ENCODE assay signal across 8 cellular contexts in the genomic region with DNA sequence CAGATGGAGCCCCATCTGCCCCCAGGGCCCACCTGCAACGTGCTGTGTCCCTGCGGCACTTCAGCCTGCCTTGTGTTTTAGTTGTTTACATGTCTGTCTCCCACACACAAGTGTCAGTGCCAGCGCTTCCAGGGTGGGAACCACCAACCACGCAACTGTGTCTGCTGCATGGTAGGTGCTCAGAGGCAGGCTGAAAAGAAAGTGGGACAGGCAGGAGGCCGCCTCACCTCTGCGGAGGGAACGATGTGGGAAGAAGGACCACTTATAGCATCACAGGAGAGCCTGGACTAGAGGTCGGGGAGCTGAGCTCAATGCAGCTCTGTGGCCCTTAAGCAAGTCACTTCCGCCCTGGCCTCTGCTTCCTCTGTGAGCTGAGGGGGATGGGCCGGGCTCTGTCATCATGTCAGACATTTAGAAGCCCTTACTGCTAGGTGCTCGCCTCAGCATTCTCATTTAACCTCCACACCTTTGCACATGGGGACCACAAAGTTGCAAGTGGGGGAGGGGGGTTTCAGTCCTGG. TPM values are rescaled to one million over a fixed set of nuclear protein-coding genes. Genes with fewer than 3 reads are reported as not detected.
DNase-seq lines count a peak whose midpoint lies in the region; ATAC-seq, FAIRE-seq and TF ChIP-seq lines count a peak whose summit lies in the region.

No MANE protein-coding gene starts in this region.

- DNase-seq in Daoy (ENCODE audit: low read depth): peak; percentile 36
- peak; percentile 77 for DNase-seq in NCI-H1694 treated with DMSO at 0.1 percent for 48 hours (lab: John Stamatoyannopoulos, UW)
- DNase-seq in activated CD8-positive, alpha-beta memory T cell treated with anti-CD3 and anti-CD28 coated beads, Interleukin-2, amount 50 U/mL, for 1 hour (ENCODE audit: extremely low read depth): peak; percentile 37
- peak; percentile 93 for DNase-seq in Right ventricle myocardium inferior (ENCODE audit: missing footprints)
- peak; percentile 70 to 79 for DNase-seq in stimulated activated CD4-positive, alpha-beta T cell treated with anti-CD3 and anti-CD28 coated beads, Interleukin-15, amount 100 ng/mL, for 48 hours (ENCODE audit: low read depth in 2 of 2)
- DNase-seq in D721Med (ENCODE audit: insufficient read length, low spot score): no peak
- no peak for DNase-seq in putamen (ENCODE audit: low spot score)

- no peak for FAIRE-seq in D721Med (lab: Jason Lieb, UNC)

- TF ChIP-seq CTCF in D721Med (IDR thresholded peaks at IDR 0.05; ENCODE audit: insufficient read depth, missing control alignments): no peak

- ATAC-seq in Right ventricle myocardium inferior: no peak
- ATAC-seq in HG03135 (IDR thresholded peaks at IDR 0.05; ENCODE audit: unreplicated experiment): no peak

- intact Hi-C loops in Right ventricle myocardium inferior (cut with DNase I): no loop called here

RNA-seq across cellular contexts. Expression of a gene that starts 17.8 kb away (rescaled TPM):
- total RNA-seq in Daoy (2014; rRNA removed; shearing (Covaris generic)): 5.4 and 6.1 TPM in 2 replicates
- total RNA-seq in Right ventricle myocardium inferior: 20.2 TPM

Comparison
In these comparisons a context has a peak if more than half of its experiments do, and no peak if none do; other contexts are left out.
1. DNase-seq: peak in Daoy (single experiment), NCI-H1694 treated with DMSO at 0.1 percent for 48 hours (single experiment), activated CD8-positive, alpha-beta memory T cell treated with anti-CD3 and anti-CD28 coated beads, Interleukin-2, amount 50 U/mL, for 1 hour (single experiment), Right ventricle myocardium inferior (single experiment) and stimulated activated CD4-positive, alpha-beta T cell treated with anti-CD3 and anti-CD28 coated beads, Interleukin-15, amount 100 ng/mL, for 48 hours (2 of 2); none in D721Med (single experiment) and putamen (single experiment).